Comparison of ENCODE assay signal across 28 cellular contexts in the genomic region with DNA sequence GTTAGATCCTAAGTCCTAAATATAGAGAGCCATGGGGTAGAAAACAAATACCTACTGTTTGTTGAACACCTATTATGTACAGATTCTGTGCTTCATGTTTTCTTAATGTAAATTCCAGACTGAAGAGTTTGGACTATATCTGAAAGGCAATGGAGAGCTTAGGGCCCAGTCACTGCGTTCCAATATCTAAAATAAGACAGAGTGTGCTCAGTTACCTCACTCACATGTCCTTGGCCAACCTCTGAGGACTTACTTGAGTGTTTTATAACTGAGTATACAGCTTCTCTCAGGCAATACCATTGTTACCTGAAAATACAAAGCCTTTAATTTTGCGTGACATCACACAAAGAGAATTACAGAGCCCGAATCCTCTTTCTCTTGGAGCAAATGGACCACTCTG. TPM values are rescaled to one million over a fixed set of nuclear protein-coding genes. Genes with fewer than 3 reads are reported as not detected.
DNase-seq lines count a peak whose midpoint lies in the region; ATAC-seq, FAIRE-seq and TF ChIP-seq lines count a peak whose summit lies in the region.
"Had no signal": no experiment of that assay in that cellular context is flagged by ENCODE, and none has a peak within 500 bp of the region (broad histone marks: within the 10 kb centered on the region; RNA-seq: fewer than 3 reads in every experiment).

No MANE protein-coding gene starts in this region.

- ATAC-seq in heart left ventricle (peak in 3 of 4 donors; percentile 49 to 79 (median 58)), Right ventricle myocardium inferior (no peak)
- ATAC-seq: A549 had no signal

- no peak overlapping the region for H3K4me3 Mint-ChIP-seq in brain
- H3K4me3 Mint-ChIP-seq: CD14-positive monocyte; CD4-positive, alpha-beta T cell; CD8-positive, alpha-beta memory T cell; HFFc6 had no signal

- H3K9me3 ChIP-seq in heart left ventricle = no peaks in the 10 kb centered on the region
- H3K9me3 ChIP-seq: A549; BE2C; BLaER1 treated with 17β-estradiol and CSF1 and Interleukin-3, amounts not matched to agents 10 nM and 100 nM; HAP-1 had no signal

- DNase-seq in heart left ventricle (no peak), Right ventricle myocardium inferior (ENCODE audit: missing footprints) (no peak), GM19239 (ENCODE audit: insufficient read length, low spot score) (no peak), T-helper 2 cell (no peak), NCI-H187 treated with DMSO at 0.1 percent for 48 hours (lab: John Stamatoyannopoulos, UW) (no peak)
- DNase-seq: 8988T; ACHN; AML-193; BE2C; CD4-positive, alpha-beta T cell; CD8-positive, alpha-beta memory T cell; DMS 273 treated with DMSO at 0.1 percent for 48 hours; DMS53; DMS79 treated with DMSO at 0.1 percent for 48 hours; GF-D8; GOT3; HFFc6 had no signal

- H3K27me3 ChIP-seq in heart left ventricle = no peaks in the 10 kb centered on the region
- H3K27me3 ChIP-seq: BE2C had no signal

- H3K27ac ChIP-seq in heart left ventricle = peak overlapping the region in 3 of 12 donors; percentile 19 to 26 (median 24)
- H3K27ac ChIP-seq: A549; BLaER1 treated with 17β-estradiol and CSF1 and Interleukin-3, amounts not matched to agents 10 nM and 100 nM had no signal

- peak; percentile 11 for FAIRE-seq in GM19239 (lab: Jason Lieb, UNC)
- FAIRE-seq: D721Med, GM12891, GM18507, H54 had no signal

- no peaks in the 10 kb centered on the region for H3K27me3 Mint-ChIP-seq in brain
- H3K27me3 Mint-ChIP-seq: CD4-positive, alpha-beta T cell had no signal

- H3K36me3 Mint-ChIP-seq in brain = no peaks in the 10 kb centered on the region
- H3K36me3 Mint-ChIP-seq: CD14-positive monocyte; CD8-positive, alpha-beta memory T cell had no signal

- TF ChIP-seq POLR2A in heart left ventricle (IDR thresholded peaks at IDR 0.05) = no peak

- H3K4me3 ChIP-seq in heart left ventricle = no peak overlapping the region
- H3K4me3 ChIP-seq: A549; BLaER1 treated with 17β-estradiol and CSF1 and Interleukin-3, amounts not matched to agents 10 nM and 100 nM; HAP-1 had no signal

- no peaks in the 10 kb centered on the region for H3K4me1 ChIP-seq in heart left ventricle
- H3K4me1 ChIP-seq: A549; BE2C; BLaER1 treated with 17β-estradiol and CSF1 and Interleukin-3, amounts not matched to agents 10 nM and 100 nM; HAP-1 had no signal

- TF ChIP-seq CTCF in heart left ventricle (IDR thresholded peaks at IDR 0.05) = no peak
- no peak for TF ChIP-seq CTCF in brain (conservative IDR thresholded peaks at IDR 0.05)

- H3K27ac Mint-ChIP-seq in brain = peak overlapping the region in 3 of 5 experiments; percentile 30 to 81 (median 80)
- H3K27ac Mint-ChIP-seq: CD14-positive monocyte; CD4-positive, alpha-beta T cell; CD8-positive, alpha-beta memory T cell; HFFc6 had no signal

- no peaks in the 10 kb centered on the region for H3K36me3 ChIP-seq in heart left ventricle
- H3K36me3 ChIP-seq: BE2C; BLaER1 treated with 17β-estradiol and CSF1 and Interleukin-3, amounts not matched to agents 10 nM and 100 nM; HAP-1 had no signal

- intact Hi-C loops in heart left ventricle (cut with DNase I) = no loop called here
- intact Hi-C loops in Right ventricle myocardium inferior (cut with DNase I) = no loop called here

- WGBS in heart left ventricle, 4 donors = 61 to 71% (median 70%) methylated on average over 3 of the region's 3 CpGs

- no peaks in the 10 kb centered on the region for H3K4me1 Mint-ChIP-seq in brain
- H3K4me1 Mint-ChIP-seq: CD14-positive monocyte; CD8-positive, alpha-beta memory T cell had no signal

- H3K9me3 Mint-ChIP-seq in brain = no peaks in the 10 kb centered on the region
- H3K9me3 Mint-ChIP-seq: CD4-positive, alpha-beta T cell; HFFc6 had no signal

RNA-seq across cellular contexts. Expression of a gene that starts 53.2 kb away (rescaled TPM):
- total RNA-seq in heart left ventricle = 10 to 100 TPM in 1 of 9 donors, 1 to 10 TPM in 4, under 1 TPM in 4; 0.24 to 12.9 (median 1.3) TPM
- polyA plus RNA-seq in heart left ventricle = under 1 TPM; 0.07 to 0.69 TPM
- 0.73 TPM for total RNA-seq in Right ventricle myocardium inferior
- 4.3 TPM for polyA plus RNA-seq in brain (ENCODE audit: insufficient read depth, low read depth, low replicate concordance)
- total RNA-seq: CD4-positive, alpha-beta T cell; Daoy; G401 had no signal
- polyA plus RNA-seq: A549; CD14-positive monocyte; CD8-positive, alpha-beta memory T cell had no signal
